ENCODE assay signal across 1 cellular context in genomic region chr2:6679481-6679880, GRCh38.
A peak's percentile ranks its signal among the peaks of the same experiment; 100 is the strongest.
TF ChIP-seq lines count a peak whose summit lies in the region.

No MANE protein-coding gene starts in this region.

TF ChIP-seq in GM23338, 12 proteins besides CTCF, POLR2A, EP300 and RAD21 (continued from another document):
- TF ChIP-seq, protein P1, sequence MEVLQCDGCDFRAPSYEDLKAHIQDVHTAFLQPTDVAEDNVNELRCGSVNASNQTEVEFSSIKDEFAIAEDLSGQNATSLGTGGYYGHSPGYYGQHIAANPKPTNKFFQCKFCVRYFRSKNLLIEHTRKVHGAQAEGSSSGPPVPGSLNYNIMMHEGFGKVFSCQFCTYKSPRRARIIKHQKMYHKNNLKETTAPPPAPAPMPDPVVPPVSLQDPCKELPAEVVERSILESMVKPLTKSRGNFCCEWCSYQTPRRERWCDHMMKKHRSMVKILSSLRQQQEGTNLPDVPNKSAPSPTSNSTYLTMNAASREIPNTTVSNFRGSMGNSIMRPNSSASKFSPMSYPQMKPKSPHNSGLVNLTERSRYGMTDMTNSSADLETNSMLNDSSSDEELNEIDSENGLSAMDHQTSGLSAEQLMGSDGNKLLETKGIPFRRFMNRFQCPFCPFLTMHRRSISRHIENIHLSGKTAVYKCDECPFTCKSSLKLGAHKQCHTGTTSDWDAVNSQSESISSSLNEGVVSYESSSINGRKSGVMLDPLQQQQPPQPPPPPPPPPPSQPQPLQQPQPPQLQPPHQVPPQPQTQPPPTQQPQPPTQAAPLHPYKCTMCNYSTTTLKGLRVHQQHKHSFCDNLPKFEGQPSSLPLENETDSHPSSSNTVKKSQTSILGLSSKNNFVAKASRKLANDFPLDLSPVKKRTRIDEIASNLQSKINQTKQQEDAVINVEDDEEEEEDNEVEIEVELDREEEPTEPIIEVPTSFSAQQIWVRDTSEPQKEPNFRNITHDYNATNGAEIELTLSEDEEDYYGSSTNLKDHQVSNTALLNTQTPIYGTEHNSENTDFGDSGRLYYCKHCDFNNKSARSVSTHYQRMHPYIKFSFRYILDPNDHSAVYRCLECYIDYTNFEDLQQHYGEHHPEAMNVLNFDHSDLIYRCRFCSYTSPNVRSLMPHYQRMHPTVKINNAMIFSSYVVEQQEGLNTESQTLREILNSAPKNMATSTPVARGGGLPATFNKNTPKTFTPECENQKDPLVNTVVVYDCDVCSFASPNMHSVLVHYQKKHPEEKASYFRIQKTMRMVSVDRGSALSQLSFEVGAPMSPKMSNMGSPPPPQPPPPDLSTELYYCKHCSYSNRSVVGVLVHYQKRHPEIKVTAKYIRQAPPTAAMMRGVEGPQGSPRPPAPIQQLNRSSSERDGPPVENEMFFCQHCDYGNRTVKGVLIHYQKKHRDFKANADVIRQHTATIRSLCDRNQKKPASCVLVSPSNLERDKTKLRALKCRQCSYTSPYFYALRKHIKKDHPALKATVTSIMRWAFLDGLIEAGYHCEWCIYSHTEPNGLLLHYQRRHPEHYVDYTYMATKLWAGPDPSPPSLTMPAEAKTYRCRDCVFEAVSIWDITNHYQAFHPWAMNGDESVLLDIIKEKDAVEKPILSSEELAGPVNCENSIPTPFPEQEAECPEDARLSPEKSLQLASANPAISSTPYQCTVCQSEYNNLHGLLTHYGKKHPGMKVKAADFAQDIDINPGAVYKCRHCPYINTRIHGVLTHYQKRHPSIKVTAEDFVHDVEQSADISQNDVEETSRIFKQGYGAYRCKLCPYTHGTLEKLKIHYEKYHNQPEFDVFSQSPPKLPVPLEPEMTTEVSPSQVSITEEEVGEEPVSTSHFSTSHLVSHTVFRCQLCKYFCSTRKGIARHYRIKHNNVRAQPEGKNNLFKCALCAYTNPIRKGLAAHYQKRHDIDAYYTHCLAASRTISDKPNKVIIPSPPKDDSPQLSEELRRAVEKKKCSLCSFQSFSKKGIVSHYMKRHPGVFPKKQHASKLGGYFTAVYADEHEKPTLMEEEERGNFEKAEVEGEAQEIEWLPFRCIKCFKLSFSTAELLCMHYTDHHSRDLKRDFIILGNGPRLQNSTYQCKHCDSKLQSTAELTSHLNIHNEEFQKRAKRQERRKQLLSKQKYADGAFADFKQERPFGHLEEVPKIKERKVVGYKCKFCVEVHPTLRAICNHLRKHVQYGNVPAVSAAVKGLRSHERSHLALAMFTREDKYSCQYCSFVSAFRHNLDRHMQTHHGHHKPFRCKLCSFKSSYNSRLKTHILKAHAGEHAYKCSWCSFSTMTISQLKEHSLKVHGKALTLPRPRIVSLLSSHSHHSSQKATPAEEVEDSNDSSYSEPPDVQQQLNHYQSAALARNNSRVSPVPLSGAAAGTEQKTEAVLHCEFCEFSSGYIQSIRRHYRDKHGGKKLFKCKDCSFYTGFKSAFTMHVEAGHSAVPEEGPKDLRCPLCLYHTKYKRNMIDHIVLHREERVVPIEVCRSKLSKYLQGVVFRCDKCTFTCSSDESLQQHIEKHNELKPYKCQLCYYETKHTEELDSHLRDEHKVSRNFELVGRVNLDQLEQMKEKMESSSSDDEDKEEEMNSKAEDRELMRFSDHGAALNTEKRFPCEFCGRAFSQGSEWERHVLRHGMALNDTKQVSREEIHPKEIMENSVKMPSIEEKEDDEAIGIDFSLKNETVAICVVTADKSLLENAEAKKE (CRISPR knock-in tag; IDR thresholded peaks at IDR 0.05), result peak; percentile 39; the same call in 1 of the 2 replicates
- no peak for TF ChIP-seq EZH2 (IDR thresholded peaks at IDR 0.05; ENCODE audit: low read depth, unreplicated experiment)
